ENCODE assay signal across 1 cellular context in the genomic region with DNA sequence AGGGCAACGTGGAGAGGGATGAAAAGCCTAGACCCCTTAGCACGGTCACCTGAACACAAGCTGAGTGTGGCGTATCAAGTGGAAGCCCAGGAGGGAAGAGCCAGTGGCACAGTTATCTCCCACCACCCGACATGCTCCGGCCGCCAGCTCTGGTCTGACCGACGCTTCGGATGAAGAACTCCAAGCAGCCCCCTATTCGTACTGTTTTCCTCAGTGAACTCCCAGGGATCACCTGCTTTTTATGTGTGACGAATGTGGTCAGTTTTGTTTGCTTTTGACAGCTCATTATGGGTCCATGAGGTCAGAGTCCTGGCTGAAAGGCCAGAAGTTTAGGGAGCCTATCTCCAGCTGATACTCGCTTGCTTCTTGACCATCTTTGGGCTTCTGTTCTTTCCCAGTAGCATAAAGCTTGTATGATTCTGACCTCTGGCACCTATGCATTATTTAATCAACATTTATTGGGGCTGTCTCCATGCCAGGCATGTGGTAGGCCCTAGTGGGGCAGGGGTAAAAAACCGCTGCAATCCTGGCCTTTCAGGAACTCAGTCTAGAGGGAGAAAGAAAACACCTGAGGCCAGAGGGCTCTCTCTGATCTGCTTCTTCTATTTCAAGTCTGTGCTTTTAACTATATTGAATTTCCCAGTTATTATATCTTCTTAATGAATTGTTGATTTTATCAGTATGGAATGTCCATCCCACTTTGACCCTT.
A peak's percentile ranks its signal among the peaks of the same experiment; 100 is the strongest.
TF ChIP-seq lines count a peak whose summit lies in the region.

No MANE protein-coding gene starts in this region.

TF ChIP-seq in HepG2, 621 proteins besides CTCF, POLR2A, EP300 and RAD21 (continues in another document):
- TF ChIP-seq, protein P1, sequence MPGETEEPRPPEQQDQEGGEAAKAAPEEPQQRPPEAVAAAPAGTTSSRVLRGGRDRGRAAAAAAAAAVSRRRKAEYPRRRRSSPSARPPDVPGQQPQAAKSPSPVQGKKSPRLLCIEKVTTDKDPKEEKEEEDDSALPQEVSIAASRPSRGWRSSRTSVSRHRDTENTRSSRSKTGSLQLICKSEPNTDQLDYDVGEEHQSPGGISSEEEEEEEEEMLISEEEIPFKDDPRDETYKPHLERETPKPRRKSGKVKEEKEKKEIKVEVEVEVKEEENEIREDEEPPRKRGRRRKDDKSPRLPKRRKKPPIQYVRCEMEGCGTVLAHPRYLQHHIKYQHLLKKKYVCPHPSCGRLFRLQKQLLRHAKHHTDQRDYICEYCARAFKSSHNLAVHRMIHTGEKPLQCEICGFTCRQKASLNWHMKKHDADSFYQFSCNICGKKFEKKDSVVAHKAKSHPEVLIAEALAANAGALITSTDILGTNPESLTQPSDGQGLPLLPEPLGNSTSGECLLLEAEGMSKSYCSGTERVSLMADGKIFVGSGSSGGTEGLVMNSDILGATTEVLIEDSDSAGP (CRISPR knock-in tag; IDR thresholded peaks at IDR 0.05; ENCODE audit: borderline replicate concordance): peak; percentile 78
- TF ChIP-seq, protein P2, sequence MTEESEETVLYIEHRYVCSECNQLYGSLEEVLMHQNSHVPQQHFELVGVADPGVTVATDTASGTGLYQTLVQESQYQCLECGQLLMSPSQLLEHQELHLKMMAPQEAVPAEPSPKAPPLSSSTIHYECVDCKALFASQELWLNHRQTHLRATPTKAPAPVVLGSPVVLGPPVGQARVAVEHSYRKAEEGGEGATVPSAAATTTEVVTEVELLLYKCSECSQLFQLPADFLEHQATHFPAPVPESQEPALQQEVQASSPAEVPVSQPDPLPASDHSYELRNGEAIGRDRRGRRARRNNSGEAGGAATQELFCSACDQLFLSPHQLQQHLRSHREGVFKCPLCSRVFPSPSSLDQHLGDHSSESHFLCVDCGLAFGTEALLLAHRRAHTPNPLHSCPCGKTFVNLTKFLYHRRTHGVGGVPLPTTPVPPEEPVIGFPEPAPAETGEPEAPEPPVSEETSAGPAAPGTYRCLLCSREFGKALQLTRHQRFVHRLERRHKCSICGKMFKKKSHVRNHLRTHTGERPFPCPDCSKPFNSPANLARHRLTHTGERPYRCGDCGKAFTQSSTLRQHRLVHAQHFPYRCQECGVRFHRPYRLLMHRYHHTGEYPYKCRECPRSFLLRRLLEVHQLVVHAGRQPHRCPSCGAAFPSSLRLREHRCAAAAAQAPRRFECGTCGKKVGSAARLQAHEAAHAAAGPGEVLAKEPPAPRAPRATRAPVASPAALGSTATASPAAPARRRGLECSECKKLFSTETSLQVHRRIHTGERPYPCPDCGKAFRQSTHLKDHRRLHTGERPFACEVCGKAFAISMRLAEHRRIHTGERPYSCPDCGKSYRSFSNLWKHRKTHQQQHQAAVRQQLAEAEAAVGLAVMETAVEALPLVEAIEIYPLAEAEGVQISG (CRISPR knock-in tag; IDR thresholded peaks at IDR 0.05): no peak; the same call in 1 of the 2 replicates
- peak; percentile 76; the same call in 1 of the 2 replicates for TF ChIP-seq HMG20A (CRISPR knock-in tag; IDR thresholded peaks at IDR 0.05; ENCODE audit: borderline replicate concordance)
- TF ChIP-seq ZNF782 (CRISPR knock-in tag; IDR thresholded peaks at IDR 0.05; ENCODE audit: borderline replicate concordance): peak; percentile 25; the same call in 1 of the 2 replicates
- TF ChIP-seq ARNTL (CRISPR knock-in tag; IDR thresholded peaks at IDR 0.05): peak; percentile 54
- TF ChIP-seq, protein P3, sequence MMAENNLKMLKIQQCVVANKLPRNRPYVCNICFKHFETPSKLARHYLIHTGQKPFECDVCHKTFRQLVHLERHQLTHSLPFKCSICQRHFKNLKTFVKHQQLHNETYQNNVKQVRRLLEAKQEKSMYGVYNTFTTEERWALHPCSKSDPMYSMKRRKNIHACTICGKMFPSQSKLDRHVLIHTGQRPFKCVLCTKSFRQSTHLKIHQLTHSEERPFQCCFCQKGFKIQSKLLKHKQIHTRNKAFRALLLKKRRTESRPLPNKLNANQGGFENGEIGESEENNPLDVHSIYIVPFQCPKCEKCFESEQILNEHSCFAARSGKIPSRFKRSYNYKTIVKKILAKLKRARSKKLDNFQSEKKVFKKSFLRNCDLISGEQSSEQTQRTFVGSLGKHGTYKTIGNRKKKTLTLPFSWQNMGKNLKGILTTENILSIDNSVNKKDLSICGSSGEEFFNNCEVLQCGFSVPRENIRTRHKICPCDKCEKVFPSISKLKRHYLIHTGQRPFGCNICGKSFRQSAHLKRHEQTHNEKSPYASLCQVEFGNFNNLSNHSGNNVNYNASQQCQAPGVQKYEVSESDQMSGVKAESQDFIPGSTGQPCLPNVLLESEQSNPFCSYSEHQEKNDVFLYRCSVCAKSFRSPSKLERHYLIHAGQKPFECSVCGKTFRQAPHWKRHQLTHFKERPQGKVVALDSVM (CRISPR knock-in tag; IDR thresholded peaks at IDR 0.05): no peak
- TF ChIP-seq POLR2G (IDR thresholded peaks at IDR 0.05; ENCODE audit: low read depth, low read length): peak; percentile 80
- peak; percentile 47; the same call in 1 of the 3 replicates for TF ChIP-seq MXI1 (IDR thresholded peaks at IDR 0.05; ENCODE audit: borderline replicate concordance, low read depth, low read length)
- peak; percentile 60; the same call in 1 of the 2 replicates for TF ChIP-seq SMYD3 (CRISPR knock-in tag; IDR thresholded peaks at IDR 0.05)
- TF ChIP-seq, protein P4, sequence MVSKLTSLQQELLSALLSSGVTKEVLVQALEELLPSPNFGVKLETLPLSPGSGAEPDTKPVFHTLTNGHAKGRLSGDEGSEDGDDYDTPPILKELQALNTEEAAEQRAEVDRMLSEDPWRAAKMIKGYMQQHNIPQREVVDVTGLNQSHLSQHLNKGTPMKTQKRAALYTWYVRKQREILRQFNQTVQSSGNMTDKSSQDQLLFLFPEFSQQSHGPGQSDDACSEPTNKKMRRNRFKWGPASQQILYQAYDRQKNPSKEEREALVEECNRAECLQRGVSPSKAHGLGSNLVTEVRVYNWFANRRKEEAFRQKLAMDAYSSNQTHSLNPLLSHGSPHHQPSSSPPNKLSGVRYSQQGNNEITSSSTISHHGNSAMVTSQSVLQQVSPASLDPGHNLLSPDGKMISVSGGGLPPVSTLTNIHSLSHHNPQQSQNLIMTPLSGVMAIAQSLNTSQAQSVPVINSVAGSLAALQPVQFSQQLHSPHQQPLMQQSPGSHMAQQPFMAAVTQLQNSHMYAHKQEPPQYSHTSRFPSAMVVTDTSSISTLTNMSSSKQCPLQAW (CRISPR knock-in tag; IDR thresholded peaks at IDR 0.05): peak; percentile 80
- TF ChIP-seq ZNF501 (CRISPR knock-in tag; IDR thresholded peaks at IDR 0.05): peak; percentile 92
- peak; percentile 77; the same call in 1 of the 2 replicates for TF ChIP-seq ZSCAN31 (CRISPR knock-in tag; IDR thresholded peaks at IDR 0.05; ENCODE audit: low read depth)
- TF ChIP-seq, protein P5, sequence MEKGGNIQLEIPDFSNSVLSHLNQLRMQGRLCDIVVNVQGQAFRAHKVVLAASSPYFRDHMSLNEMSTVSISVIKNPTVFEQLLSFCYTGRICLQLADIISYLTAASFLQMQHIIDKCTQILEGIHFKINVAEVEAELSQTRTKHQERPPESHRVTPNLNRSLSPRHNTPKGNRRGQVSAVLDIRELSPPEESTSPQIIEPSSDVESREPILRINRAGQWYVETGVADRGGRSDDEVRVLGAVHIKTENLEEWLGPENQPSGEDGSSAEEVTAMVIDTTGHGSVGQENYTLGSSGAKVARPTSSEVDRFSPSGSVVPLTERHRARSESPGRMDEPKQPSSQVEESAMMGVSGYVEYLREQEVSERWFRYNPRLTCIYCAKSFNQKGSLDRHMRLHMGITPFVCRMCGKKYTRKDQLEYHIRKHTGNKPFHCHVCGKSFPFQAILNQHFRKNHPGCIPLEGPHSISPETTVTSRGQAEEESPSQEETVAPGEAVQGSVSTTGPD (CRISPR knock-in tag; IDR thresholded peaks at IDR 0.05): 0 out of 2 replicates have a peak, but pooled peaks have one; percentile 51
- no peak for TF ChIP-seq ZFY (CRISPR knock-in tag; IDR thresholded peaks at IDR 0.05)
- TF ChIP-seq SCMH1 (CRISPR knock-in tag; IDR thresholded peaks at IDR 0.05; ENCODE audit: borderline replicate concordance): no peak
- peak; percentile 6; the same call in 1 of the 2 replicates for TF ChIP-seq MXD4 (CRISPR knock-in tag; IDR thresholded peaks at IDR 0.05)
- TF ChIP-seq SATB2 (CRISPR knock-in tag; IDR thresholded peaks at IDR 0.05): 0 out of 2 replicates have a peak, but pooled peaks have one; percentile 21
- no peak; the same call in 1 of the 2 replicates for TF ChIP-seq TBX3 (IDR thresholded peaks at IDR 0.05; ENCODE audit: borderline replicate concordance)
- TF ChIP-seq ZNF431 (CRISPR knock-in tag; IDR thresholded peaks at IDR 0.05; ENCODE audit: borderline replicate concordance, low read depth): no peak
- no peak for TF ChIP-seq FOXM1 (CRISPR knock-in tag; IDR thresholded peaks at IDR 0.05)
- 0 out of 2 replicates have a peak, but pooled peaks have one; percentile 24 for TF ChIP-seq EED (CRISPR knock-in tag; IDR thresholded peaks at IDR 0.05)
- TF ChIP-seq DPF2 (CRISPR knock-in tag; IDR thresholded peaks at IDR 0.05; ENCODE audit: borderline replicate concordance, low read depth): peak; percentile 77; the same call in 1 of the 2 replicates
- TF ChIP-seq ASH2L (IDR thresholded peaks at IDR 0.05; ENCODE audit: insufficient read length, low read depth, low read length): peak; percentile 47
- no peak for TF ChIP-seq JARID2 (CRISPR knock-in tag; IDR thresholded peaks at IDR 0.05; ENCODE audit: insufficient replicate concordance)
- TF ChIP-seq SALL1 (CRISPR knock-in tag; IDR thresholded peaks at IDR 0.05): peak; percentile 81
- 0 out of 2 replicates have a peak, but pooled peaks have one; percentile 64 for TF ChIP-seq ZNF138 (CRISPR knock-in tag; IDR thresholded peaks at IDR 0.05; ENCODE audit: low read depth)
- TF ChIP-seq NCOA2 (CRISPR knock-in tag; IDR thresholded peaks at IDR 0.05): peak; percentile 11; the same call in 1 of the 2 replicates
- peak; percentile 72; the same call in 1 of the 2 replicates for TF ChIP-seq ZNF331 (CRISPR knock-in tag; IDR thresholded peaks at IDR 0.05)
- no peak for TF ChIP-seq ZNF101 (CRISPR knock-in tag; IDR thresholded peaks at IDR 0.05; ENCODE audit: borderline replicate concordance, low read depth)
- TF ChIP-seq GATA4 (IDR thresholded peaks at IDR 0.05; ENCODE audit: borderline replicate concordance, low read depth): peak; percentile 24; the same call in 1 of the 2 replicates
- TF ChIP-seq CHD4 (IDR thresholded peaks at IDR 0.05; ENCODE audit: borderline replicate concordance, low read length): peak; percentile 27; the same call in 1 of the 2 replicates
- TF ChIP-seq ZNF343 (CRISPR knock-in tag; IDR thresholded peaks at IDR 0.05): 0 out of 2 replicates have a peak, but pooled peaks have one; percentile 32
- no peak for TF ChIP-seq ZNF879 (CRISPR knock-in tag; IDR thresholded peaks at IDR 0.05)
- peak; percentile 78 for TF ChIP-seq JUN (CRISPR knock-in tag; IDR thresholded peaks at IDR 0.05)
- peak; percentile 75 for TF ChIP-seq PPARG (CRISPR knock-in tag; conservative IDR thresholded peaks at IDR 0.05)
- TF ChIP-seq ZFP82 (CRISPR knock-in tag; IDR thresholded peaks at IDR 0.05; ENCODE audit: borderline replicate concordance): 0 out of 2 replicates have a peak, but pooled peaks have one; percentile 49
- TF ChIP-seq CENPX (CRISPR knock-in tag; IDR thresholded peaks at IDR 0.05): no peak
- TF ChIP-seq DNMT3B (CRISPR knock-in tag; conservative IDR thresholded peaks at IDR 0.05): 0 out of 2 replicates have a peak, but pooled peaks have one; percentile 75
- TF ChIP-seq CREB1 (IDR thresholded peaks at IDR 0.05): peak; percentile 80
- TF ChIP-seq CREB1 (CRISPR knock-in tag; IDR thresholded peaks at IDR 0.05): peak; percentile 85
- TF ChIP-seq, protein P6, sequence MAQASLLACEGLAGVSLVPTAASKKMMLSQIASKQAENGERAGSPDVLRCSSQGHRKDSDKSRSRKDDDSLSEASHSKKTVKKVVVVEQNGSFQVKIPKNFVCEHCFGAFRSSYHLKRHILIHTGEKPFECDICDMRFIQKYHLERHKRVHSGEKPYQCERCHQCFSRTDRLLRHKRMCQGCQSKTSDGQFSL (CRISPR knock-in tag; IDR thresholded peaks at IDR 0.05): no peak
- TF ChIP-seq ZSCAN29 (CRISPR knock-in tag; conservative IDR thresholded peaks at IDR 0.05): peak; percentile 51; the same call in 1 of the 2 replicates
- TF ChIP-seq MIXL1 (CRISPR knock-in tag; IDR thresholded peaks at IDR 0.05): peak; percentile 79; the same call in 1 of the 2 replicates
- TF ChIP-seq FOXP1 (IDR thresholded peaks at IDR 0.05): no peak
- peak; percentile 66 for TF ChIP-seq FOXP1 (CRISPR knock-in tag; IDR thresholded peaks at IDR 0.05)
- TF ChIP-seq ZNF841 (CRISPR knock-in tag; IDR thresholded peaks at IDR 0.05; ENCODE audit: borderline replicate concordance): no peak
- TF ChIP-seq, protein P7, sequence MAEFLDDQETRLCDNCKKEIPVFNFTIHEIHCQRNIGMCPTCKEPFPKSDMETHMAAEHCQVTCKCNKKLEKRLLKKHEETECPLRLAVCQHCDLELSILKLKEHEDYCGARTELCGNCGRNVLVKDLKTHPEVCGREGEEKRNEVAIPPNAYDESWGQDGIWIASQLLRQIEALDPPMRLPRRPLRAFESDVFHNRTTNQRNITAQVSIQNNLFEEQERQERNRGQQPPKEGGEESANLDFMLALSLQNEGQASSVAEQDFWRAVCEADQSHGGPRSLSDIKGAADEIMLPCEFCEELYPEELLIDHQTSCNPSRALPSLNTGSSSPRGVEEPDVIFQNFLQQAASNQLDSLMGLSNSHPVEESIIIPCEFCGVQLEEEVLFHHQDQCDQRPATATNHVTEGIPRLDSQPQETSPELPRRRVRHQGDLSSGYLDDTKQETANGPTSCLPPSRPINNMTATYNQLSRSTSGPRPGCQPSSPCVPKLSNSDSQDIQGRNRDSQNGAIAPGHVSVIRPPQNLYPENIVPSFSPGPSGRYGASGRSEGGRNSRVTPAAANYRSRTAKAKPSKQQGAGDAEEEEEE (CRISPR knock-in tag; IDR thresholded peaks at IDR 0.05; ENCODE audit: borderline replicate concordance): peak; percentile 71; the same call in 1 of the 2 replicates
- no peak for TF ChIP-seq ZNF136 (CRISPR knock-in tag; IDR thresholded peaks at IDR 0.05; ENCODE audit: low read depth)
- TF ChIP-seq, protein P8, sequence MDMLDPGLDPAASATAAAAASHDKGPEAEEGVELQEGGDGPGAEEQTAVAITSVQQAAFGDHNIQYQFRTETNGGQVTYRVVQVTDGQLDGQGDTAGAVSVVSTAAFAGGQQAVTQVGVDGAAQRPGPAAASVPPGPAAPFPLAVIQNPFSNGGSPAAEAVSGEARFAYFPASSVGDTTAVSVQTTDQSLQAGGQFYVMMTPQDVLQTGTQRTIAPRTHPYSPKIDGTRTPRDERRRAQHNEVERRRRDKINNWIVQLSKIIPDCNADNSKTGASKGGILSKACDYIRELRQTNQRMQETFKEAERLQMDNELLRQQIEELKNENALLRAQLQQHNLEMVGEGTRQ (IDR thresholded peaks at IDR 0.05; ENCODE audit: low read depth, low read length): no peak
- TF ChIP-seq, protein P8 (CRISPR knock-in tag; IDR thresholded peaks at IDR 0.05; ENCODE audit: borderline replicate concordance): peak; percentile 66; the same call in 1 of the 2 replicates
- TF ChIP-seq RARA (CRISPR knock-in tag; IDR thresholded peaks at IDR 0.05): peak; percentile 93
- peak; percentile 73 for TF ChIP-seq ZMYM4 (CRISPR knock-in tag; IDR thresholded peaks at IDR 0.05)
- TF ChIP-seq TGIF2 (CRISPR knock-in tag; IDR thresholded peaks at IDR 0.05): no peak
- TF ChIP-seq CAMTA2 (CRISPR knock-in tag; IDR thresholded peaks at IDR 0.05; ENCODE audit: borderline replicate concordance): peak; percentile 86; the same call in 1 of the 2 replicates
